Comparison of ENCODE assay signal across 1 cellular context in genomic region chr11:72716291-72716690, GRCh38.
TF ChIP-seq lines count a peak whose summit lies in the region.

No MANE protein-coding gene starts in this region.

TF ChIP-seq in IMR-90, 13 proteins besides CTCF, POLR2A, EP300 and RAD21 (continued from another document):
- TF ChIP-seq CHD1 (IDR thresholded peaks at IDR 0.05; ENCODE audit: low read depth, low read length) (no peak), USF2 (IDR thresholded peaks at IDR 0.05; ENCODE audit: low read depth, low read length) (no peak), NFE2L2 (IDR thresholded peaks at IDR 0.05; ENCODE audit: low read depth, low read length) (no peak)
